21 cellular contexts compared by ENCODE assay signal in the genomic region with DNA sequence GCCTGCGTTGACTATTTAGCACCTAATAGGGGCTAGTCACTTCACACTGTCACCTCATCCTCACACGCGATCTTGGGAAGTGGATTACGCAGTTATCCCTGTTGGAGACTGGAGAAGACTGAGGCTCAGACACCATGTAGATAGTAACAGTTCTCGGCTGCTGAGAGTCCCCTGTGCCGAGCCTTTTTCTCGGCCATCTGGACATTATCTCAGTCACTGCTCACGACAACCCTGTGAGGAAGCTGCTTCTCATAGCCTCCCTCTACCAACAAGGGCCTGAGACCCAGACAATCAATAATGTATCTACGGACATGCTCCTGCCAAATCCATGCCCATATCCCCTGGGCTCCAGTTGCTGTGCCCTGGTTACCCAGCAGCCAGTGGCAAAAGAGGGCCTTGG. TPM values are rescaled to one million over a fixed set of nuclear protein-coding genes. Genes with fewer than 3 reads are reported as not detected.
"Had no signal": no experiment of that assay in that cellular context is flagged by ENCODE, and none has a peak within 500 bp of the region (broad histone marks: within the 10 kb centered on the region; RNA-seq: fewer than 3 reads in every experiment).

No MANE protein-coding gene starts in this region.

- H3K9me3 ChIP-seq: mucosa of descending colon, neutrophil, pancreas, thoracic aorta, tibial nerve, vagina had no signal

- H3K27me3 ChIP-seq: neutrophil, pancreas, tibial nerve, vagina had no signal

- DNase-seq: effector CD4-positive, alpha-beta T cell; head of caudate nucleus; mucosa of descending colon; naive B cell; pancreas; stimulated activated CD4-positive, alpha-beta T cell treated with anti-CD3 and anti-CD28 coated beads, Interleukin-2, amount 100 ng/mL, for 24 hours; stimulated activated CD4-positive, alpha-beta T cell treated with anti-CD3 and anti-CD28 coated beads, Interleukin-4, amount 100 ng/mL, for 24 hours; stimulated activated naive CD8-positive, alpha-beta T cell treated with anti-CD3 and anti-CD28 coated beads, Interleukin-15, Interleukin-2, amounts not matched to agents 100 U/mL and 50 U/mL, for 24 hours; substantia nigra had no signal

- H3K27ac ChIP-seq: dorsolateral prefrontal cortex, neutrophil, pancreas, thoracic aorta, tibial nerve, vagina had no signal

- H3K36me3 ChIP-seq: neutrophil, pancreas, thoracic aorta, tibial nerve, vagina had no signal

- ATAC-seq: mucosa of descending colon; natural killer cell treated with Interleukin-12 subunit alpha and Interleukin-12 subunit beta and Interleukin-15 and Interleukin-18, amount 100 ng/mL, for 72 hours; pancreas; sciatic nerve; stimulated activated effector memory CD8-positive, alpha-beta T cell treated with anti-CD3 and anti-CD28 coated beads, Interleukin-12 subunit alpha, Interleukin-12 subunit beta, amount 100 ng/mL, for 72 hours; stimulated activated naive CD8-positive, alpha-beta T cell treated with anti-CD3 and anti-CD28 coated beads, Interleukin-15, Interleukin-2, amounts not matched to agents 100 U/mL and 50 U/mL, for 24 hours had no signal

- H3K4me3 ChIP-seq: dorsolateral prefrontal cortex, lung, mucosa of descending colon, pancreas, thoracic aorta, tibial nerve, vagina had no signal

- H3K4me1 ChIP-seq: pancreas, vagina had no signal

RNA-seq across cellular contexts. Expression of a gene that starts 25.9 kb away (rescaled TPM):
- total RNA-seq: fibroblast of villous mesenchyme, pulmonary artery endothelial cell had no signal
- polyA plus RNA-seq: keratinocyte had no signal
